ENCODE assay signal across 24 cellular contexts in genomic region chr16:85187886-85188285, GRCh38.
"Had no signal": no experiment of that assay in that cellular context is flagged by ENCODE, and none has a peak within 500 bp of the region (broad histone marks: within the 10 kb centered on the region; RNA-seq: fewer than 3 reads in every experiment).

No MANE protein-coding gene starts in this region.

- H3K27ac Mint-ChIP-seq: activated B cell treated with CpG ODN at 0.5 μM for 24 hours; activated CD4-positive, alpha-beta T cell treated with anti-CD3 and anti-CD28 coated beads for 36 hours; activated naive CD8-positive, alpha-beta T cell; activated T-cell treated with anti-CD3 and anti-CD28 coated beads, Interleukin-2, amount 50 U/mL, for 24 hours; activated T-helper 2 cell treated with anti-CD3 and anti-CD28 coated beads, Interferon-gamma antibody, Interleukin-2, Interleukin-4, amounts not matched to agents 10 μg/mL and 5 μg/mL and 100 μg/mL, durations not matched to agents 14 hours and 24 hours and 36 hours; immature natural killer cell; natural killer cell; T-helper 17 cell had no signal

- H3K4me3 ChIP-seq: coronary artery, esophagus squamous epithelium, left lung, thoracic aorta, upper lobe of right lung had no signal

- H3K4me1 Mint-ChIP-seq: activated B cell treated with CpG ODN at 0.5 μM for 24 hours; activated CD4-positive, alpha-beta T cell treated with anti-CD3 and anti-CD28 coated beads for 36 hours; endodermal cell; immature natural killer cell; natural killer cell; T-helper 17 cell had no signal

- DNase-seq: activated B cell treated with CpG ODN at 0.5 μM for 24 hours; activated CD4-positive, alpha-beta T cell treated with anti-CD3 and anti-CD28 coated beads for 36 hours; activated CD4-positive, alpha-beta T cell treated with anti-CD3 and anti-CD28 coated beads, Interleukin-2, amount 50 U/mL, for 4 hours; activated CD8-positive, alpha-beta memory T cell treated with anti-CD3 and anti-CD28 coated beads for 24 hours; activated CD8-positive, alpha-beta memory T cell treated with anti-CD3 and anti-CD28 coated beads, Interleukin-2, amount 50 U/mL, for 4 hours; activated naive CD4-positive, alpha-beta T cell; activated T-cell treated with anti-CD3 and anti-CD28 coated beads, Interleukin-2, amount 50 U/mL, for 24 hours; cerebellar nuclear complex; esophagus squamous epithelium; immature natural killer cell; mammary epithelial cell; natural killer cell; stimulated activated CD4-positive, alpha-beta T cell treated with anti-CD3 and anti-CD28 coated beads, Interleukin-2, amount 100 ng/mL, for 48 hours; stimulated activated CD8-positive, alpha-beta memory T cell treated with anti-CD3 and anti-CD28 coated beads, Interleukin-4, amount 100 ng/mL, for 48 hours; stimulated activated naive CD4-positive, alpha-beta T cell treated with Interleukin-2 at 50 U/mL for 16 hours; SW 1271; T-helper 17 cell; upper lobe of right lung had no signal

- H3K36me3 ChIP-seq: thoracic aorta, upper lobe of right lung had no signal

- H3K27ac ChIP-seq: coronary artery, left lung, thoracic aorta, upper lobe of right lung had no signal

- H3K27me3 Mint-ChIP-seq: activated naive CD8-positive, alpha-beta T cell; T-helper 17 cell had no signal

- ATAC-seq: activated CD4-positive, alpha-beta T cell treated with anti-CD3 and anti-CD28 coated beads for 36 hours; natural killer cell; T-helper 17 cell had no signal

- H3K27me3 ChIP-seq: left lung, upper lobe of right lung had no signal

- H3K4me1 ChIP-seq: left lung had no signal

- H3K4me3 Mint-ChIP-seq: activated B cell treated with CpG ODN at 0.5 μM for 24 hours; activated CD4-positive, alpha-beta T cell treated with anti-CD3 and anti-CD28 coated beads for 36 hours; activated naive CD8-positive, alpha-beta T cell; activated T-cell treated with anti-CD3 and anti-CD28 coated beads, Interleukin-2, amount 50 U/mL, for 24 hours; endodermal cell; immature natural killer cell; natural killer cell; T-helper 17 cell had no signal
